In the genomic region with DNA sequence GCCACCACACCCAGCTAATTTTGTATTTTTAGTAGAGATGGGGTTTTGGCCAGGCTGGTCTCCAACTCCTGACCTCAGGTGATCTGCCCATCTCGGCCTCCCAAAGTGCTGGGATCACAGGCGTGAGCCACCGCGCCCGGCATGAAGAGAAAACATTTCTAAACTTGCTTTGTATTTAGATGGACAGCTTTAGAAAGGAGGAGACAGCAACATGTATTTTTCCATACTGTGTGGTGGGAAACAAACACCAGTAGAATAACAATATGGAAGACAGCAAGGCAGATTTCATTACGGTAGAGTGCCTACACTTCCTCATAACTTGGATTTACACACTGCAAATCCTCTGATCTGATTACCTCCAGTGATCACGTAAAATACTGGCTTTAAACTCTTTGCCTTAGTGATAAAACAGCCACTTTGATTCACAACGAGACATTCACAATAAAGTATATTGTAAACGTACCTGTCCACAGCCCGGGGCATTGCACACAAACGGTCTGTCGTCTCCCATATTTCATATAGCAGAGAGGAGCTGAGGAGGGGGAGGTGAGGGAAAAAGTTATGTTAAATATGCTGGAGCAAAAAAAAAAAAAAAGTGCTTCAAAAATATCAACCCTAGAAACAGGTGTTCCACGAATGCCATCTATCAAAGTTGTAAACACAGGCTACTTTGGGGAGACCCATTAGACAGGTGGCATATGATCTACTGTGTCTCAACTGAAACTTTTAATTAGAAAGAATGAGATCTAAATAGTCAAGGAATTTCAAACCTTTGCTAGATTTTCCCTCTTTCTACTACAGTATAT, we compare ENCODE assay signal across 1 cellular context.
TF ChIP-seq lines count a peak whose summit lies in the region.

No MANE protein-coding gene starts in this region.

TF ChIP-seq in HEK293, 187 proteins besides CTCF, POLR2A, EP300 and RAD21 (continued from another document):
- TF ChIP-seq, protein P1, sequence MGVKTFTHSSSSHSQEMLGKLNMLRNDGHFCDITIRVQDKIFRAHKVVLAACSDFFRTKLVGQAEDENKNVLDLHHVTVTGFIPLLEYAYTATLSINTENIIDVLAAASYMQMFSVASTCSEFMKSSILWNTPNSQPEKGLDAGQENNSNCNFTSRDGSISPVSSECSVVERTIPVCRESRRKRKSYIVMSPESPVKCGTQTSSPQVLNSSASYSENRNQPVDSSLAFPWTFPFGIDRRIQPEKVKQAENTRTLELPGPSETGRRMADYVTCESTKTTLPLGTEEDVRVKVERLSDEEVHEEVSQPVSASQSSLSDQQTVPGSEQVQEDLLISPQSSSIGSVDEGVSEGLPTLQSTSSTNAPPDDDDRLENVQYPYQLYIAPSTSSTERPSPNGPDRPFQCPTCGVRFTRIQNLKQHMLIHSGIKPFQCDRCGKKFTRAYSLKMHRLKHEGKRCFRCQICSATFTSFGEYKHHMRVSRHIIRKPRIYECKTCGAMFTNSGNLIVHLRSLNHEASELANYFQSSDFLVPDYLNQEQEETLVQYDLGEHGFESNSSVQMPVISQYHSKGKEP (tag by site-specific recombination; IDR thresholded peaks at IDR 0.05), result no peak
- no peak for TF ChIP-seq MYNN (tag by site-specific recombination; IDR thresholded peaks at IDR 0.05; ENCODE audit: borderline replicate concordance)
- TF ChIP-seq, protein P2, sequence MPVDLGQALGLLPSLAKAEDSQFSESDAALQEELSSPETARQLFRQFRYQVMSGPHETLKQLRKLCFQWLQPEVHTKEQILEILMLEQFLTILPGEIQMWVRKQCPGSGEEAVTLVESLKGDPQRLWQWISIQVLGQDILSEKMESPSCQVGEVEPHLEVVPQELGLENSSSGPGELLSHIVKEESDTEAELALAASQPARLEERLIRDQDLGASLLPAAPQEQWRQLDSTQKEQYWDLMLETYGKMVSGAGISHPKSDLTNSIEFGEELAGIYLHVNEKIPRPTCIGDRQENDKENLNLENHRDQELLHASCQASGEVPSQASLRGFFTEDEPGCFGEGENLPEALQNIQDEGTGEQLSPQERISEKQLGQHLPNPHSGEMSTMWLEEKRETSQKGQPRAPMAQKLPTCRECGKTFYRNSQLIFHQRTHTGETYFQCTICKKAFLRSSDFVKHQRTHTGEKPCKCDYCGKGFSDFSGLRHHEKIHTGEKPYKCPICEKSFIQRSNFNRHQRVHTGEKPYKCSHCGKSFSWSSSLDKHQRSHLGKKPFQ (tag by site-specific recombination; IDR thresholded peaks at IDR 0.05), result no peak
- no peak for TF ChIP-seq ZNF549 (tag by site-specific recombination; IDR thresholded peaks at IDR 0.05)
- no peak for TF ChIP-seq ZNF658 (tag by site-specific recombination; IDR thresholded peaks at IDR 0.05)
- TF ChIP-seq ZNF677 (tag by site-specific recombination; IDR thresholded peaks at IDR 0.05), result no peak
- no peak for TF ChIP-seq ZNF529 (tag by site-specific recombination; IDR thresholded peaks at IDR 0.05; ENCODE audit: insufficient replicate concordance)
- TF ChIP-seq, protein P3, sequence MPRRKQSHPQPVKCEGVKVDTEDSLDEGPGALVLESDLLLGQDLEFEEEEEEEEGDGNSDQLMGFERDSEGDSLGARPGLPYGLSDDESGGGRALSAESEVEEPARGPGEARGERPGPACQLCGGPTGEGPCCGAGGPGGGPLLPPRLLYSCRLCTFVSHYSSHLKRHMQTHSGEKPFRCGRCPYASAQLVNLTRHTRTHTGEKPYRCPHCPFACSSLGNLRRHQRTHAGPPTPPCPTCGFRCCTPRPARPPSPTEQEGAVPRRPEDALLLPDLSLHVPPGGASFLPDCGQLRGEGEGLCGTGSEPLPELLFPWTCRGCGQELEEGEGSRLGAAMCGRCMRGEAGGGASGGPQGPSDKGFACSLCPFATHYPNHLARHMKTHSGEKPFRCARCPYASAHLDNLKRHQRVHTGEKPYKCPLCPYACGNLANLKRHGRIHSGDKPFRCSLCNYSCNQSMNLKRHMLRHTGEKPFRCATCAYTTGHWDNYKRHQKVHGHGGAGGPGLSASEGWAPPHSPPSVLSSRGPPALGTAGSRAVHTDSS (tag by site-specific recombination; IDR thresholded peaks at IDR 0.05), result no peak
- TF ChIP-seq, protein P4, sequence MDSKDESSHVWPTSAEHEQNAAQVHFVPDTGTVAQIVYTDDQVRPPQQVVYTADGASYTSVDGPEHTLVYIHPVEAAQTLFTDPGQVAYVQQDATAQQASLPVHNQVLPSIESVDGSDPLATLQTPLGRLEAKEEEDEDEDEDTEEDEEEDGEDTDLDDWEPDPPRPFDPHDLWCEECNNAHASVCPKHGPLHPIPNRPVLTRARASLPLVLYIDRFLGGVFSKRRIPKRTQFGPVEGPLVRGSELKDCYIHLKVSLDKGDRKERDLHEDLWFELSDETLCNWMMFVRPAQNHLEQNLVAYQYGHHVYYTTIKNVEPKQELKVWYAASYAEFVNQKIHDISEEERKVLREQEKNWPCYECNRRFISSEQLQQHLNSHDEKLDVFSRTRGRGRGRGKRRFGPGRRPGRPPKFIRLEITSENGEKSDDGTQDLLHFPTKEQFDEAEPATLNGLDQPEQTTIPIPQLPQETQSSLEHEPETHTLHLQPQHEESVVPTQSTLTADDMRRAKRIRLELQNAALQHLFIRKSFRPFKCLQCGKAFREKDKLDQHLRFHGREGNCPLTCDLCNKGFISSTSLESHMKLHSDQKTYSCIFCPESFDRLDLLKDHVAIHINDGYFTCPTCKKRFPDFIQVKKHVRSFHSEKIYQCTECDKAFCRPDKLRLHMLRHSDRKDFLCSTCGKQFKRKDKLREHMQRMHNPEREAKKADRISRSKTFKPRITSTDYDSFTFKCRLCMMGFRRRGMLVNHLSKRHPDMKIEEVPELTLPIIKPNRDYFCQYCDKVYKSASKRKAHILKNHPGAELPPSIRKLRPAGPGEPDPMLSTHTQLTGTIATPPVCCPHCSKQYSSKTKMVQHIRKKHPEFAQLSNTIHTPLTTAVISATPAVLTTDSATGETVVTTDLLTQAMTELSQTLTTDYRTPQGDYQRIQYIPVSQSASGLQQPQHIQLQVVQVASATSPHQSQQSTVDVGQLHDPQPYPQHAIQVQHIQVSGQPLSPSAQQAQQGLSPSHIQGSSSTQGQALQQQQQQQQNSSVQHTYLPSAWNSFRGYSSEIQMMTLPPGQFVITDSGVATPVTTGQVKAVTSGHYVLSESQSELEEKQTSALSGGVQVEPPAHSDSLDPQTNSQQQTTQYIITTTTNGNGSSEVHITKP (tag by site-specific recombination; IDR thresholded peaks at IDR 0.05), result no peak
- TF ChIP-seq EGR2 (tag by site-specific recombination; IDR thresholded peaks at IDR 0.05; ENCODE audit: low read depth), result no peak
- TF ChIP-seq, protein P5, sequence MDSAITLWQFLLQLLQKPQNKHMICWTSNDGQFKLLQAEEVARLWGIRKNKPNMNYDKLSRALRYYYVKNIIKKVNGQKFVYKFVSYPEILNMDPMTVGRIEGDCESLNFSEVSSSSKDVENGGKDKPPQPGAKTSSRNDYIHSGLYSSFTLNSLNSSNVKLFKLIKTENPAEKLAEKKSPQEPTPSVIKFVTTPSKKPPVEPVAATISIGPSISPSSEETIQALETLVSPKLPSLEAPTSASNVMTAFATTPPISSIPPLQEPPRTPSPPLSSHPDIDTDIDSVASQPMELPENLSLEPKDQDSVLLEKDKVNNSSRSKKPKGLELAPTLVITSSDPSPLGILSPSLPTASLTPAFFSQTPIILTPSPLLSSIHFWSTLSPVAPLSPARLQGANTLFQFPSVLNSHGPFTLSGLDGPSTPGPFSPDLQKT (IDR thresholded peaks at IDR 0.05; ENCODE audit: borderline replicate concordance, low read depth, low read length), result no peak
- TF ChIP-seq ZNF416 (tag by site-specific recombination; IDR thresholded peaks at IDR 0.05), result no peak
- TF ChIP-seq ZNF548 (tag by site-specific recombination; IDR thresholded peaks at IDR 0.05), result no peak
- TF ChIP-seq ZNF558 (tag by site-specific recombination; IDR thresholded peaks at IDR 0.05), result no peak
- no peak for TF ChIP-seq ZNF521 (tag by site-specific recombination; IDR thresholded peaks at IDR 0.05)
- no peak for TF ChIP-seq GLIS1 (tag by site-specific recombination; IDR thresholded peaks at IDR 0.05)
- no peak for TF ChIP-seq ZNF473 (tag by site-specific recombination; IDR thresholded peaks at IDR 0.05)
- no peak for TF ChIP-seq ZNF341 (tag by site-specific recombination; IDR thresholded peaks at IDR 0.05; ENCODE audit: low read depth)
- TF ChIP-seq ZBTB20 (tag by site-specific recombination; IDR thresholded peaks at IDR 0.05), result peak; percentile 52
- TF ChIP-seq ZNF76 (tag by site-specific recombination; IDR thresholded peaks at IDR 0.05; ENCODE audit: borderline replicate concordance, low read depth), result no peak
- TF ChIP-seq ZBTB8A (tag by site-specific recombination; IDR thresholded peaks at IDR 0.05), result no peak
- TF ChIP-seq, protein P6, sequence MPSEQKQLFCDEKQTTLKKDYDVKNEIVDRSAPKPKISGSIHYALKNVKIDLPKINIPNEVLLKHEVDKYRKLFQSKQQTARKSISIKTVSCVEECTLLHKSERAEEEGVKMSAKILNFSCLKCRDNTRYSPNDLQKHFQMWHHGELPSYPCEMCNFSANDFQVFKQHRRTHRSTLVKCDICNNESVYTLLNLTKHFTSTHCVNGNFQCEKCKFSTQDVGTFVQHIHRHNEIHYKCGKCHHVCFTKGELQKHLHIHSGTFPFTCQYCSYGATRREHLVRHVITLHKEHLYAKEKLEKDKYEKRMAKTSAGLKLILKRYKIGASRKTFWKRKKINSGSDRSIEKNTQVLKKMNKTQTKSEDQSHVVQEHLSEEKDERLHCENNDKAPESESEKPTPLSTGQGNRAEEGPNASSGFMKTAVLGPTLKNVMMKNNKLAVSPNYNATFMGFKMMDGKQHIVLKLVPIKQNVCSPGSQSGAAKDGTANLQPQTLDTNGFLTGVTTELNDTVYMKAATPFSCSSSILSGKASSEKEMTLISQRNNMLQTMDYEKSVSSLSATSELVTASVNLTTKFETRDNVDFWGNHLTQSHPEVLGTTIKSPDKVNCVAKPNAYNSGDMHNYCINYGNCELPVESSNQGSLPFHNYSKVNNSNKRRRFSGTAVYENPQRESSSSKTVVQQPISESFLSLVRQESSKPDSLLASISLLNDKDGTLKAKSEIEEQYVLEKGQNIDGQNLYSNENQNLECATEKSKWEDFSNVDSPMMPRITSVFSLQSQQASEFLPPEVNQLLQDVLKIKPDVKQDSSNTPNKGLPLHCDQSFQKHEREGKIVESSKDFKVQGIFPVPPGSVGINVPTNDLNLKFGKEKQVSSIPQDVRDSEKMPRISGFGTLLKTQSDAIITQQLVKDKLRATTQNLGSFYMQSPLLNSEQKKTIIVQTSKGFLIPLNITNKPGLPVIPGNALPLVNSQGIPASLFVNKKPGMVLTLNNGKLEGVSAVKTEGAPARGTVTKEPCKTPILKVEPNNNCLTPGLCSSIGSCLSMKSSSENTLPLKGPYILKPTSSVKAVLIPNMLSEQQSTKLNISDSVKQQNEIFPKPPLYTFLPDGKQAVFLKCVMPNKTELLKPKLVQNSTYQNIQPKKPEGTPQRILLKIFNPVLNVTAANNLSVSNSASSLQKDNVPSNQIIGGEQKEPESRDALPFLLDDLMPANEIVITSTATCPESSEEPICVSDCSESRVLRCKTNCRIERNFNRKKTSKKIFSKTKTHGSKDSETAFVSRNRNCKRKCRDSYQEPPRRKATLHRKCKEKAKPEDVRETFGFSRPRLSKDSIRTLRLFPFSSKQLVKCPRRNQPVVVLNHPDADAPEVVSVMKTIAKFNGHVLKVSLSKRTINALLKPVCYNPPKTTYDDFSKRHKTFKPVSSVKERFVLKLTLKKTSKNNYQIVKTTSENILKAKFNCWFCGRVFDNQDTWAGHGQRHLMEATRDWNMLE (tag by site-specific recombination; conservative IDR thresholded peaks at IDR 0.05; ENCODE audit: low read depth), result no peak
- TF ChIP-seq ZNF747 (tag by site-specific recombination; IDR thresholded peaks at IDR 0.05), result no peak
- no peak for TF ChIP-seq KLF9 (tag by site-specific recombination; IDR thresholded peaks at IDR 0.05; ENCODE audit: low read depth)
- no peak for TF ChIP-seq ZNF626 (tag by site-specific recombination; IDR thresholded peaks at IDR 0.05)
- no peak for TF ChIP-seq ZNF175 (tag by site-specific recombination; IDR thresholded peaks at IDR 0.05)
- TF ChIP-seq, protein P7, sequence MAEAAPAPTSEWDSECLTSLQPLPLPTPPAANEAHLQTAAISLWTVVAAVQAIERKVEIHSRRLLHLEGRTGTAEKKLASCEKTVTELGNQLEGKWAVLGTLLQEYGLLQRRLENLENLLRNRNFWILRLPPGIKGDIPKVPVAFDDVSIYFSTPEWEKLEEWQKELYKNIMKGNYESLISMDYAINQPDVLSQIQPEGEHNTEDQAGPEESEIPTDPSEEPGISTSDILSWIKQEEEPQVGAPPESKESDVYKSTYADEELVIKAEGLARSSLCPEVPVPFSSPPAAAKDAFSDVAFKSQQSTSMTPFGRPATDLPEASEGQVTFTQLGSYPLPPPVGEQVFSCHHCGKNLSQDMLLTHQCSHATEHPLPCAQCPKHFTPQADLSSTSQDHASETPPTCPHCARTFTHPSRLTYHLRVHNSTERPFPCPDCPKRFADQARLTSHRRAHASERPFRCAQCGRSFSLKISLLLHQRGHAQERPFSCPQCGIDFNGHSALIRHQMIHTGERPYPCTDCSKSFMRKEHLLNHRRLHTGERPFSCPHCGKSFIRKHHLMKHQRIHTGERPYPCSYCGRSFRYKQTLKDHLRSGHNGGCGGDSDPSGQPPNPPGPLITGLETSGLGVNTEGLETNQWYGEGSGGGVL (tag by site-specific recombination; IDR thresholded peaks at IDR 0.05), result no peak
- peak; percentile 42; the same call in 1 of the 2 replicates for TF ChIP-seq GFI1B (tag by site-specific recombination; IDR thresholded peaks at IDR 0.05)
- no peak for TF ChIP-seq ZNF19 (tag by site-specific recombination; IDR thresholded peaks at IDR 0.05; ENCODE audit: low read depth)
- no peak for TF ChIP-seq ZNF2 (tag by site-specific recombination; IDR thresholded peaks at IDR 0.05)
- TF ChIP-seq, protein P8, sequence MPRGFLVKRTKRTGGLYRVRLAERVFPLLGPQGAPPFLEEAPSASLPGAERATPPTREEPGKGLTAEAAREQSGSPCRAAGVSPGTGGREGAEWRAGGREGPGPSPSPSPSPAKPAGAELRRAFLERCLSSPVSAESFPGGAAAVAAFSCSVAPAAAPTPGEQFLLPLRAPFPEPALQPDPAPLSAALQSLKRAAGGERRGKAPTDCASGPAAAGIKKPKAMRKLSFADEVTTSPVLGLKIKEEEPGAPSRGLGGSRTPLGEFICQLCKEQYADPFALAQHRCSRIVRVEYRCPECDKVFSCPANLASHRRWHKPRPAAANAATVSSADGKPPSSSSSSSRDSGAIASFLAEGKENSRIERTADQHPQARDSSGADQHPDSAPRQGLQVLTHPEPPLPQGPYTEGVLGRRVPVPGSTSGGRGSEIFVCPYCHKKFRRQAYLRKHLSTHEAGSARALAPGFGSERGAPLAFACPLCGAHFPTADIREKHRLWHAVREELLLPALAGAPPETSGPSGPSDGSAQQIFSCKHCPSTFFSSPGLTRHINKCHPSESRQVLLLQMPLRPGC (tag by site-specific recombination; IDR thresholded peaks at IDR 0.05), result no peak
